Comparison of ENCODE assay signal across 29 cellular contexts in genomic region chr6:161354956-161355355, GRCh38.
"Had no signal": no experiment of that assay in that cellular context is flagged by ENCODE, and none has a peak within 500 bp of the region (broad histone marks: within the 10 kb centered on the region; RNA-seq: fewer than 3 reads in every experiment).

No MANE protein-coding gene starts in this region.

- H3K4me3 Mint-ChIP-seq: immature natural killer cell; naive thymus-derived CD8-positive, alpha-beta T cell; nephron; neural crest cell; stimulated activated naive B cell treated with anti-CD40 and anti-IgM and Interleukin-4, amounts not matched to agents 10 μg/mL and 1 μg/mL and 100 μg/mL, for 72 hours had no signal

- FAIRE-seq: islet of Langerhans, kidney had no signal

- H3K27ac Mint-ChIP-seq: naive thymus-derived CD8-positive, alpha-beta T cell; progenitor cell of endocrine pancreas; stimulated activated naive B cell treated with anti-CD40 and anti-IgM and Interleukin-4, amounts not matched to agents 10 μg/mL and 1 μg/mL and 100 μg/mL, for 72 hours had no signal

- H3K36me3 Mint-ChIP-seq: immature natural killer cell had no signal

- DNase-seq: immature natural killer cell; kidney; left colon; left lung; lower lobe of right lung; mammary epithelial cell; mesenchymal stem cell; naive thymus-derived CD8-positive, alpha-beta T cell; occipital lobe; ovary; right lobe of liver; stimulated activated CD4-positive, alpha-beta T cell treated with anti-CD3 and anti-CD28 coated beads, Interleukin-15, amount 100 ng/mL, for 24 hours; stimulated activated CD4-positive, alpha-beta T cell treated with anti-CD3 and anti-CD28 coated beads, Interleukin-2, amount 100 ng/mL, for 24 hours; stimulated activated CD4-positive, alpha-beta T cell treated with anti-CD3 and anti-CD28 coated beads, Interleukin-4, amount 100 ng/mL, for 1 hour; stimulated activated naive B cell treated with anti-CD40 and anti-IgM and Interleukin-4, amounts not matched to agents 10 μg/mL and 1 μg/mL and 100 μg/mL, for 72 hours; stimulated activated naive CD8-positive, alpha-beta T cell treated with anti-CD3 and anti-CD28 coated beads, Interleukin-15, Interleukin-2, amounts not matched to agents 100 U/mL and 50 U/mL, for 24 hours; stomach; testis; thyroid gland; transverse colon had no signal

- H3K27ac ChIP-seq: lower lobe of right lung, ovary, right atrium auricular region, right lobe of liver, stomach, testis, thyroid gland, transverse colon, vagina had no signal

- H3K9me3 Mint-ChIP-seq: immature natural killer cell; naive thymus-derived CD8-positive, alpha-beta T cell had no signal

- H3K36me3 ChIP-seq: left lung, lower lobe of right lung, neutrophil, ovary, right atrium auricular region, right lobe of liver, thyroid gland, transverse colon, upper lobe of left lung, vagina had no signal

- H3K27me3 Mint-ChIP-seq: naive thymus-derived CD8-positive, alpha-beta T cell; progenitor cell of endocrine pancreas had no signal

- H3K9me3 ChIP-seq: left lung, lower lobe of right lung, neutrophil, ovary, right atrium auricular region, right lobe of liver, stomach, testis, thyroid gland, transverse colon, upper lobe of left lung, vagina had no signal

- ATAC-seq: left colon; naive thymus-derived CD8-positive, alpha-beta T cell; stimulated activated naive B cell treated with anti-CD40 and anti-IgM and Interleukin-4, amounts not matched to agents 10 μg/mL and 1 μg/mL and 100 μg/mL, for 72 hours; stimulated activated naive CD8-positive, alpha-beta T cell treated with anti-CD3 and anti-CD28 coated beads, Interleukin-15, Interleukin-2, amounts not matched to agents 100 U/mL and 50 U/mL, for 24 hours had no signal

- H3K4me2 ChIP-seq: smooth muscle cell had no signal

- H3K4me1 ChIP-seq: lower lobe of right lung, right atrium auricular region, right lobe of liver, stomach, testis, thyroid gland, transverse colon, vagina had no signal

- H3K4me3 ChIP-seq: left lung, lower lobe of right lung, ovary, right atrium auricular region, right lobe of liver, smooth muscle cell, stomach, testis, thyroid gland, transverse colon, upper lobe of left lung, vagina had no signal

- H3K27me3 ChIP-seq: left lung, neutrophil, ovary, right atrium auricular region, right lobe of liver, stomach, testis, thyroid gland, transverse colon, upper lobe of left lung, vagina had no signal
